Comparison of ENCODE assay signal across 12 cellular contexts in the genomic region with DNA sequence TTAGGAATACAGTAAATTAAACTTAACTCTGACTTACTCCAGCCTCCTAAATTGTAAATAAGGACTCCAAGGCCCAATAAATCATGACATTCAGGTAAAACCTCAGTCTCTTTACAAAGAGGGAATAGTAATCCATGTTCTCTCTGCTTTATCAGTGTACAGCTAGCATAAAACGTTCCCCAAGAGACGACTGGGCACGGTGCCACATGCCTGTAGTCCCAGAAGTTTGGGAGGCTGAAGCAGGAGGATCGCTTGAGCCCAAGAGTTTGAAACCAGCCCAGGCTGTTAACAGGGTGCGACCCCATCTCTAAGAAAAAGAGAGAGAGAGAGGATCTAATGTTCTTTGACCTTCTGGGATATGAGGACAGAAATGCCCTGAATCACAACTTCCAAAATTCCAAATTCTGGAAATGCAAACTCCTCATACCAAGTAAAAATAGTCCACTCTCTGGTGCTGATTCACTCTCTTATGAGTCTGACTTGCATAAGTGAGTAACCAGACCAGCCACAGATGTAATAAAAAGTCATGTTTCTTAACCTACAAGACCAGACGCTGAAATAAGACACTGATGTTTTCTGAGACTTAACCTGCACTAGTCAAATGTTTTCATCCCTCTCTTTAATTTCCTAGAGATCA. TPM values are rescaled to one million over a fixed set of nuclear protein-coding genes. Genes with fewer than 3 reads are reported as not detected.
DNase-seq lines count a peak whose midpoint lies in the region; ATAC-seq, FAIRE-seq and TF ChIP-seq lines count a peak whose summit lies in the region.
"Had no signal": no experiment of that assay in that cellular context is flagged by ENCODE, and none has a peak within 500 bp of the region (broad histone marks: within the 10 kb centered on the region; RNA-seq: fewer than 3 reads in every experiment).

No MANE protein-coding gene starts in this region.

- CTCF ChIA-PET in K562 (lab: Yijun Ruan, JAX; ENCODE audit: low intra/inter-chr PET ratio), result no interaction called here

- H3K4me1 ChIP-seq in left ventricle myocardium inferior (peaks cover 35% of the 10 kb centered on the region), K562 (replicated peaks in 1 of 2; ENCODE audit: control insufficient read depth in 2 of 2, insufficient read depth in 2 of 2, low read length in 2 of 2) (peaks cover 0 to 4% of the 10 kb centered on the region in 2 experiments; a peak in 2 of 5 replicates), vagina (peaks cover 38% of the 10 kb centered on the region)

- no peaks in the 10 kb centered on the region for H3K9me1 ChIP-seq in K562 (ENCODE audit: control insufficient read depth, insufficient read depth, low read length)

- POLR2A ChIA-PET in K562 (lab: Yijun Ruan, JAX), result interaction anchor here (1.4 kb wide), 1 partner anchor 10 kb away, joined by 4 read pairs; no protein-coding TSS in a partner anchor

- no peak for TF ChIP-seq RAD21 in K562 (CRISPR knock-in tag; conservative IDR thresholded peaks at IDR 0.05 in 1 of 2, IDR thresholded peaks at IDR 0.05 in 1 of 2)

- TF ChIP-seq POLR2A in K562 (conservative IDR thresholded peaks at IDR 0.05), result no peak
- TF ChIP-seq POLR2A in vagina (IDR thresholded peaks at IDR 0.05), result no peak

- no peak overlapping the region for H3K9ac ChIP-seq in K562 (ENCODE audit: insufficient read depth in 1 of 2, low read depth in 2 of 2, low read length in 2 of 2)

- BruUV-seq in K562 (replicated peaks; lab: Mats Ljungman, UMichigan), result no TSS peak

- peak overlapping the region; percentile 0; the same call in 1 of the 2 replicates for H2AFZ ChIP-seq in K562 (ENCODE audit: low read depth, low read length)

- intact Hi-C loops in left ventricle myocardium inferior (cut with micrococcal nuclease) (no loop called here), cardiac septum (cut with DNase I) (no loop called here), K562 (cut with micrococcal nuclease) (no loop called here), vagina (cut with DNase I) (no loop called here)

- H3K4me2 ChIP-seq in K562 (ENCODE audit: insufficient read depth, low read length), result no peak overlapping the region

- H3K79me2 ChIP-seq in K562 (ENCODE audit: control insufficient read depth, insufficient read depth, low read length), result no peaks in the 10 kb centered on the region

- no peak for TF ChIP-seq EP300 in K562 (IDR thresholded peaks at IDR 0.05; ENCODE audit: low read length)

- ATAC-seq in K562, result no peak
- ATAC-seq in HG03159 (IDR thresholded peaks at IDR 0.05; ENCODE audit: unreplicated experiment), result no peak

- peak; percentile 25 for DNase-seq in left ventricle myocardium inferior
- DNase-seq in cardiac septum (ENCODE audit: low spot score), result no peak
- DNase-seq in K562 (ENCODE audit: extremely low read depth in 1 of 4, low spot score in 3 of 4), result no peak
- peak; percentile 91 for DNase-seq in iris pigment epithelial cell (ENCODE audit: low read depth)
- DNase-seq in vagina (ENCODE audit: extremely low spot score in 2 of 2), result no peak
- no peak for DNase-seq in cerebellum (ENCODE audit: low spot score)
- DNase-seq in NOMO-1 (lab: John Stamatoyannopoulos, UW; ENCODE audit: unreplicated experiment in 2 of 2), result no peak
- DNase-seq: NCI-H1930; NK-92 treated with Interleukin-12 subunit alpha and Interleukin-12 subunit beta, amount 100 ng/mL, for 24 hours had no signal

- WGBS in K562 (ENCODE audit: insufficient coverage, low coverage, missing lambda C conversion rate), result 7% methylated on average over 6 of the region's 6 CpGs

- no peaks in the 10 kb centered on the region for H3K36me3 ChIP-seq in left ventricle myocardium inferior
- no peaks in the 10 kb centered on the region for H3K36me3 ChIP-seq in K562 (ENCODE audit: control insufficient read depth, insufficient read depth, low read length)
- no peaks in the 10 kb centered on the region for H3K36me3 ChIP-seq in vagina
- H3K36me3 ChIP-seq: tibial nerve had no signal

- no peak overlapping the region for H3K27ac ChIP-seq in left ventricle myocardium inferior (replicated peaks)
- H3K27ac ChIP-seq in K562 (ENCODE audit: extremely low read depth, low read depth, low read length), result no peak overlapping the region
- peak overlapping the region; percentile 73 for H3K27ac ChIP-seq in vagina

- no peak overlapping the region for H3K4me3 ChIP-seq in left ventricle myocardium inferior
- no peak overlapping the region for H3K4me3 ChIP-seq in K562
- H3K4me3 ChIP-seq in vagina, result no peak overlapping the region
- H3K4me3 ChIP-seq: tibial nerve had no signal

- H3K27me3 ChIP-seq in left ventricle myocardium inferior (ENCODE audit: low read depth) (no peaks in the 10 kb centered on the region), K562 (ENCODE audit: control insufficient read depth in 2 of 2, insufficient read depth in 2 of 2, low read length in 2 of 2) (no peaks in the 10 kb centered on the region), vagina (no peaks in the 10 kb centered on the region)
- H3K27me3 ChIP-seq: tibial nerve had no signal

- H4K20me1 ChIP-seq in K562 (replicated peaks; ENCODE audit: control insufficient read depth, insufficient read depth, low read length), result no peaks in the 10 kb centered on the region

- H3K9me3 ChIP-seq in left ventricle myocardium inferior (replicated peaks) (no peaks in the 10 kb centered on the region), K562 (replicated peaks; ENCODE audit: control insufficient read depth, insufficient read depth, low read depth, low read length) (no peaks in the 10 kb centered on the region), vagina (no peaks in the 10 kb centered on the region)
- H3K9me3 ChIP-seq: tibial nerve had no signal

- no peak for TF ChIP-seq CTCF in left ventricle myocardium inferior (IDR thresholded peaks at IDR 0.05; ENCODE audit: borderline replicate concordance)
- TF ChIP-seq CTCF in K562 (IDR thresholded peaks at IDR 0.05 in 2 of 3, conservative IDR thresholded peaks at IDR 0.05 in 1 of 3; ENCODE audit: insufficient read depth in 2 of 3, low read depth in 1 of 3, low read length in 3 of 3), result no peak
- no peak for TF ChIP-seq CTCF in vagina (IDR thresholded peaks at IDR 0.05)

- FAIRE-seq in K562 (lab: Jason Lieb, UNC), result no peak
- FAIRE-seq: G401.6 had no signal

- in situ Hi-C loops in K562 (cut with MboI), result no loop called here

TF ChIP-seq in K562, 482 proteins besides CTCF, POLR2A, EP300 and RAD21:
- TF ChIP-seq BMI1 (IDR thresholded peaks at IDR 0.05; ENCODE audit: low read length) (no peak), NFIC (IDR thresholded peaks at IDR 0.05) (peak; percentile 18; the same call in 1 of the 2 replicates)
TF ChIP-seq in K562: peak in this region for 1.

RNA-seq across cellular contexts. Expression of gene NNMT, which starts 25.5 kb away (rescaled TPM):
- total RNA-seq in left ventricle myocardium inferior (32.6 TPM), cardiac septum (72.9 TPM), K562 (2014; rRNA removed) (14.3 and 14.6 TPM in 2 replicates), K562 (2014; rRNA removed; fragmentation: Illumina TruSeq; extraction: Trizol) (9.3 and 11.0 TPM in 2 replicates), K562 (2015; rRNA removed; fragmentation: Illumina TruSeq; extraction: Trizol) (8.6 and 9.5 TPM in 2 replicates), K562 (2021) (11.2 and 11.7 TPM in 2 replicates), vagina (898 TPM), cerebellum (0.45 TPM)
- total RNA-seq in K562 (2011; cell fraction: chromatin; rRNA removed; ENCODE audit: low replicate concordance), result 3.2 and 5.0 TPM in 2 replicates
- total RNA-seq in K562 (2011; cell fraction: nucleolus; rRNA removed), result 3.2 and 4.3 TPM in 2 replicates
- total RNA-seq in K562 (2011; cell fraction: nucleoplasm; rRNA removed), result 4.2 and 6.6 TPM in 2 replicates
- polyA plus RNA-seq in K562 (2011; rRNA removed) (9.8 and 15.0 TPM in 2 replicates), K562 (2014; fragmentation: Illumina TruSeq; extraction: Trizol) (6.1 and 9.1 TPM in 2 replicates), K562 (2014; fragmentation: Nextera tagmentation; extraction: Ambion mirVana) (10 to 100 TPM; 10.0 to 13.4 TPM), K562 (2014; rRNA removed) (9.0 and 11.5 TPM in 2 replicates)
- polyA plus RNA-seq in K562 (2011; cell fraction: cytosol; rRNA removed), result 10.1 and 17.6 TPM in 2 replicates
- polyA plus RNA-seq in K562 (2011; cell fraction: nucleus; rRNA removed), result 3.7 and 4.5 TPM in 2 replicates
- polyA plus RNA-seq in K562 (2012), result 15.0 and 55.5 TPM in 2 replicates
- 6.1 and 8.8 TPM in 2 replicates for polyA minus RNA-seq in K562 (2011; rRNA and poly(A)+ RNA removed)
- polyA minus RNA-seq in K562 (2011; cell fraction: cytosol; rRNA and poly(A)+ RNA removed), result 9.4 and 10.8 TPM in 2 replicates
- 3.8 and 6.2 TPM in 2 replicates for polyA minus RNA-seq in K562 (2011; cell fraction: nucleus; rRNA and poly(A)+ RNA removed)

Comparison
In these comparisons a context has a peak if more than half of its experiments do, and no peak if none do; other contexts are left out.
1. DNase-seq: peak in left ventricle myocardium inferior (single experiment) and iris pigment epithelial cell (single experiment); none in cardiac septum (single experiment), K562 (0 of 4), vagina (0 of 2), cerebellum (single experiment) and NOMO-1 (0 of 2).
2. RNA of gene NNMT, which starts 25.5 kb away (total RNA-seq): 898 TPM in vagina (single experiment); 72.9 TPM in cardiac septum (single experiment), 32.6 TPM in left ventricle myocardium inferior (single experiment), 3.2 to 14.6 TPM in K562 and 0.45 TPM in cerebellum (single experiment); every median in the first group is over 10 times any median in the second.